Comparison of ENCODE assay signal across 22 cellular contexts in genomic region chr7:39153113-39153512, GRCh38.
"Had no signal": no experiment of that assay in that cellular context is flagged by ENCODE, and none has a peak within 500 bp of the region (broad histone marks: within the 10 kb centered on the region; RNA-seq: fewer than 3 reads in every experiment).

No MANE protein-coding gene starts in this region.

- H3K27me3 ChIP-seq: colonic mucosa, esophagus muscularis mucosa, esophagus squamous epithelium, foreskin keratinocyte, gastrocnemius medialis, gastroesophageal sphincter had no signal

- H3K36me3 ChIP-seq: colonic mucosa, esophagus muscularis mucosa, esophagus squamous epithelium, gastrocnemius medialis, gastroesophageal sphincter, heart left ventricle, heart right ventricle had no signal

- H3K27ac ChIP-seq: colonic mucosa, coronary artery, epithelial cell of prostate, esophagus muscularis mucosa, esophagus squamous epithelium, foreskin keratinocyte, gastrocnemius medialis, gastroesophageal sphincter, heart left ventricle, heart right ventricle had no signal

- H3K9me3 ChIP-seq: colonic mucosa, esophagus muscularis mucosa, esophagus squamous epithelium, gastrocnemius medialis, gastroesophageal sphincter, heart left ventricle, heart right ventricle had no signal

- DNase-seq: colonic mucosa; cortex of kidney; dermis blood vessel endothelial cell; dorsolateral prefrontal cortex; effector CD4-positive, alpha-beta T cell; effector CD8-positive, alpha-beta T cell; effector memory CD4-positive, alpha-beta T cell; effector memory CD8-positive, alpha-beta T cell; erythroblast; esophagus squamous epithelium; foreskin fibroblast; foreskin keratinocyte; foreskin melanocyte; gastrocnemius medialis; glutamatergic neuron; head of caudate nucleus; heart left ventricle; heart right ventricle had no signal

- H3K4me3 ChIP-seq: colonic mucosa, coronary artery, dorsolateral prefrontal cortex, esophagus muscularis mucosa, esophagus squamous epithelium, gastrocnemius medialis, gastroesophageal sphincter, heart left ventricle, heart right ventricle had no signal
